Comparison of ENCODE assay signal across 1 cellular context in the genomic region with DNA sequence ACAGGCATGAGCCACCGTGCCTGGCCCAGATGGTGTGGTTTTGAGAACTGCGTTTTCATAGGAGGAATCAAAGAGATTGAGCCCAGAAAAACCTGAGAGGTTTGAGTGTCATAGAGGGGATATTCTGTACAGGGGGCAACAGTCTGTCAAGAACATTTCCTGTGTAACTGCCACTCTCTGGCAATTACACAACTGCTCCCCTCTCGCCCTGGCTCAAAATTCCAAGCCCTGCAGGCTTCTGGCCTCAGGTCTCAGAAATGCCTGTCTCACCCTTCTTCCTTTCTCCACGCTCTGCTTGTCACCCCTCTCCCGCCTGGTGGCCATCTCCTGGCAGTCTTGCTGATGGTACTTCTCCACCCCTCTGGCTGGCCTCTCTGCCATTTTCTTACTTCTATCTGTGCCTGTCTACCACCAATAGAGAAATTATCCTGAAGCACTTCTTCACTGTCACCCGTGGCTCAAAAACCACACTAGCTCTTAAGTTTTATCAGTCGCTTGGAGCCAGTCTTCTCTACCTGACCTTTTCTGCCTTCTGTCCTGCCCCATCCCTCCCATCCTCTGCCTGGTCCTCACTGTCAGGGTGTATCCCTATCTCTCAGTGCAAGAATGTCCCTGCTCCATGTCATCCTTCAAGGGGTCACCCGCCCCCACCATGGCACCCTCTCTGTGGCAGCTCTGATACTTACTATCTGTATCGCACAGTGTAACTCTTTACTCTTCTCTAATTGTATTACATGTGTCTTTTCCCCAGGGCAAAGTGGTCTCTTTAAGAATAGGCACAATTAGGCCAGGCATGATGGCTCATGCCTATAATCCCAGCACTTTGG.
TF ChIP-seq lines count a peak whose summit lies in the region.

No MANE protein-coding gene starts in this region.

TF ChIP-seq in H1, 55 proteins besides CTCF, POLR2A, EP300 and RAD21:
- no peak for TF ChIP-seq GABPA (IDR thresholded peaks at IDR 0.05; ENCODE audit: borderline replicate concordance, insufficient read depth, low read length)
- no peak for TF ChIP-seq YY1 (IDR thresholded peaks at IDR 0.05; ENCODE audit: low read depth, low read length)
- no peak for TF ChIP-seq RBBP5 (IDR thresholded peaks at IDR 0.05; ENCODE audit: borderline replicate concordance, low read depth, low read length)
- TF ChIP-seq CHD2 (IDR thresholded peaks at IDR 0.05; ENCODE audit: low read length) = no peak
- TF ChIP-seq, protein P1, sequence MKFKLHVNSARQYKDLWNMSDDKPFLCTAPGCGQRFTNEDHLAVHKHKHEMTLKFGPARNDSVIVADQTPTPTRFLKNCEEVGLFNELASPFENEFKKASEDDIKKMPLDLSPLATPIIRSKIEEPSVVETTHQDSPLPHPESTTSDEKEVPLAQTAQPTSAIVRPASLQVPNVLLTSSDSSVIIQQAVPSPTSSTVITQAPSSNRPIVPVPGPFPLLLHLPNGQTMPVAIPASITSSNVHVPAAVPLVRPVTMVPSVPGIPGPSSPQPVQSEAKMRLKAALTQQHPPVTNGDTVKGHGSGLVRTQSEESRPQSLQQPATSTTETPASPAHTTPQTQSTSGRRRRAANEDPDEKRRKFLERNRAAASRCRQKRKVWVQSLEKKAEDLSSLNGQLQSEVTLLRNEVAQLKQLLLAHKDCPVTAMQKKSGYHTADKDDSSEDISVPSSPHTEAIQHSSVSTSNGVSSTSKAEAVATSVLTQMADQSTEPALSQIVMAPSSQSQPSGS (IDR thresholded peaks at IDR 0.05; ENCODE audit: low read length) = no peak
- TF ChIP-seq, protein P2, sequence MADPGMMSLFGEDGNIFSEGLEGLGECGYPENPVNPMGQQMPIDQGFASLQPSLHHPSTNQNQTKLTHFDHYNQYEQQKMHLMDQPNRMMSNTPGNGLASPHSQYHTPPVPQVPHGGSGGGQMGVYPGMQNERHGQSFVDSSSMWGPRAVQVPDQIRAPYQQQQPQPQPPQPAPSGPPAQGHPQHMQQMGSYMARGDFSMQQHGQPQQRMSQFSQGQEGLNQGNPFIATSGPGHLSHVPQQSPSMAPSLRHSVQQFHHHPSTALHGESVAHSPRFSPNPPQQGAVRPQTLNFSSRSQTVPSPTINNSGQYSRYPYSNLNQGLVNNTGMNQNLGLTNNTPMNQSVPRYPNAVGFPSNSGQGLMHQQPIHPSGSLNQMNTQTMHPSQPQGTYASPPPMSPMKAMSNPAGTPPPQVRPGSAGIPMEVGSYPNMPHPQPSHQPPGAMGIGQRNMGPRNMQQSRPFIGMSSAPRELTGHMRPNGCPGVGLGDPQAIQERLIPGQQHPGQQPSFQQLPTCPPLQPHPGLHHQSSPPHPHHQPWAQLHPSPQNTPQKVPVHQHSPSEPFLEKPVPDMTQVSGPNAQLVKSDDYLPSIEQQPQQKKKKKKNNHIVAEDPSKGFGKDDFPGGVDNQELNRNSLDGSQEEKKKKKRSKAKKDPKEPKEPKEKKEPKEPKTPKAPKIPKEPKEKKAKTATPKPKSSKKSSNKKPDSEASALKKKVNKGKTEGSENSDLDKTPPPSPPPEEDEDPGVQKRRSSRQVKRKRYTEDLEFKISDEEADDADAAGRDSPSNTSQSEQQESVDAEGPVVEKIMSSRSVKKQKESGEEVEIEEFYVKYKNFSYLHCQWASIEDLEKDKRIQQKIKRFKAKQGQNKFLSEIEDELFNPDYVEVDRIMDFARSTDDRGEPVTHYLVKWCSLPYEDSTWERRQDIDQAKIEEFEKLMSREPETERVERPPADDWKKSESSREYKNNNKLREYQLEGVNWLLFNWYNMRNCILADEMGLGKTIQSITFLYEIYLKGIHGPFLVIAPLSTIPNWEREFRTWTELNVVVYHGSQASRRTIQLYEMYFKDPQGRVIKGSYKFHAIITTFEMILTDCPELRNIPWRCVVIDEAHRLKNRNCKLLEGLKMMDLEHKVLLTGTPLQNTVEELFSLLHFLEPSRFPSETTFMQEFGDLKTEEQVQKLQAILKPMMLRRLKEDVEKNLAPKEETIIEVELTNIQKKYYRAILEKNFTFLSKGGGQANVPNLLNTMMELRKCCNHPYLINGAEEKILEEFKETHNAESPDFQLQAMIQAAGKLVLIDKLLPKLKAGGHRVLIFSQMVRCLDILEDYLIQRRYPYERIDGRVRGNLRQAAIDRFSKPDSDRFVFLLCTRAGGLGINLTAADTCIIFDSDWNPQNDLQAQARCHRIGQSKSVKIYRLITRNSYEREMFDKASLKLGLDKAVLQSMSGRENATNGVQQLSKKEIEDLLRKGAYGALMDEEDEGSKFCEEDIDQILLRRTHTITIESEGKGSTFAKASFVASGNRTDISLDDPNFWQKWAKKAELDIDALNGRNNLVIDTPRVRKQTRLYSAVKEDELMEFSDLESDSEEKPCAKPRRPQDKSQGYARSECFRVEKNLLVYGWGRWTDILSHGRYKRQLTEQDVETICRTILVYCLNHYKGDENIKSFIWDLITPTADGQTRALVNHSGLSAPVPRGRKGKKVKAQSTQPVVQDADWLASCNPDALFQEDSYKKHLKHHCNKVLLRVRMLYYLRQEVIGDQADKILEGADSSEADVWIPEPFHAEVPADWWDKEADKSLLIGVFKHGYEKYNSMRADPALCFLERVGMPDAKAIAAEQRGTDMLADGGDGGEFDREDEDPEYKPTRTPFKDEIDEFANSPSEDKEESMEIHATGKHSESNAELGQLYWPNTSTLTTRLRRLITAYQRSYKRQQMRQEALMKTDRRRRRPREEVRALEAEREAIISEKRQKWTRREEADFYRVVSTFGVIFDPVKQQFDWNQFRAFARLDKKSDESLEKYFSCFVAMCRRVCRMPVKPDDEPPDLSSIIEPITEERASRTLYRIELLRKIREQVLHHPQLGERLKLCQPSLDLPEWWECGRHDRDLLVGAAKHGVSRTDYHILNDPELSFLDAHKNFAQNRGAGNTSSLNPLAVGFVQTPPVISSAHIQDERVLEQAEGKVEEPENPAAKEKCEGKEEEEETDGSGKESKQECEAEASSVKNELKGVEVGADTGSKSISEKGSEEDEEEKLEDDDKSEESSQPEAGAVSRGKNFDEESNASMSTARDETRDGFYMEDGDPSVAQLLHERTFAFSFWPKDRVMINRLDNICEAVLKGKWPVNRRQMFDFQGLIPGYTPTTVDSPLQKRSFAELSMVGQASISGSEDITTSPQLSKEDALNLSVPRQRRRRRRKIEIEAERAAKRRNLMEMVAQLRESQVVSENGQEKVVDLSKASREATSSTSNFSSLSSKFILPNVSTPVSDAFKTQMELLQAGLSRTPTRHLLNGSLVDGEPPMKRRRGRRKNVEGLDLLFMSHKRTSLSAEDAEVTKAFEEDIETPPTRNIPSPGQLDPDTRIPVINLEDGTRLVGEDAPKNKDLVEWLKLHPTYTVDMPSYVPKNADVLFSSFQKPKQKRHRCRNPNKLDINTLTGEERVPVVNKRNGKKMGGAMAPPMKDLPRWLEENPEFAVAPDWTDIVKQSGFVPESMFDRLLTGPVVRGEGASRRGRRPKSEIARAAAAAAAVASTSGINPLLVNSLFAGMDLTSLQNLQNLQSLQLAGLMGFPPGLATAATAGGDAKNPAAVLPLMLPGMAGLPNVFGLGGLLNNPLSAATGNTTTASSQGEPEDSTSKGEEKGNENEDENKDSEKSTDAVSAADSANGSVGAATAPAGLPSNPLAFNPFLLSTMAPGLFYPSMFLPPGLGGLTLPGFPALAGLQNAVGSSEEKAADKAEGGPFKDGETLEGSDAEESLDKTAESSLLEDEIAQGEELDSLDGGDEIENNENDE (IDR thresholded peaks at IDR 0.05; ENCODE audit: insufficient replicate concordance, low read length) = no peak
- no peak for TF ChIP-seq ASH2L (IDR thresholded peaks at IDR 0.05; ENCODE audit: low read length)
- TF ChIP-seq SP2 (IDR thresholded peaks at IDR 0.05; ENCODE audit: low read length) = no peak
